In the genomic region with DNA sequence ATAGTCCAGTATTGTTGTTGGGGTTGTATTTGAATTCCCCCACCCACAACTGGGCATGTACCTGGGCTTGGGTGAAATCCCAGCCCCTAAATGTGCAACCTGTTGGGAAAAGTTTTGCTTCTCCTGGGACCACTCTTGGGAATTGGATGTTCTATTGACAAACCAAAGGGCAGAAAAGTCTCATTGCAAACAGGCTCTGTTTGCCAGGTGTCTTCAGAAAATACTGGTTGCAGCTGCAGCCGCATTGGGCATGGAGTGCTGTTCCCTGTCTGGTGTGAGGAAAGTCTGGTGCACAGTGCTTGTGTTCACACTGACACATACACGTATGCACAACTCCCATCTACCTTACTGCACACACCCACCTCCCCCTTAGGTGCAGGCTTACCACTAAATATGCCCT, we compare ENCODE assay signal across 16 cellular contexts. TPM values are rescaled to one million over a fixed set of nuclear protein-coding genes. Genes with fewer than 3 reads are reported as not detected.
"Had no signal": no experiment of that assay in that cellular context is flagged by ENCODE, and none has a peak within 500 bp of the region (broad histone marks: within the 10 kb centered on the region; RNA-seq: fewer than 3 reads in every experiment).

No MANE protein-coding gene starts in this region.

- H3K4me3 ChIP-seq: lung, mucosa of descending colon, testis had no signal

- H3K27ac Mint-ChIP-seq: activated naive CD4-positive, alpha-beta T cell treated with anti-CD3 and anti-CD28 coated beads for 36 hours; activated naive CD8-positive, alpha-beta T cell treated with anti-CD3 and anti-CD28 coated beads, Interleukin-2, amount 50 U/mL, for 24 hours; activated T-helper 2 cell treated with anti-CD3 and anti-CD28 coated beads, Interferon-gamma antibody, Interleukin-2, Interleukin-4, amounts not matched to agents 10 μg/mL and 5 μg/mL and 100 μg/mL, durations not matched to agents 14 hours and 24 hours and 36 hours; effector memory CD8-positive, alpha-beta T cell; naive thymus-derived CD4-positive, alpha-beta T cell; stimulated activated naive CD8-positive, alpha-beta T cell treated with anti-CD3 and anti-CD28 coated beads, Interleukin-15, amount 100 ng/mL, for 72 hours had no signal

- ATAC-seq: activated naive CD8-positive, alpha-beta T cell treated with anti-CD3 and anti-CD28 coated beads, Interleukin-2, amount 50 U/mL, for 24 hours; effector memory CD8-positive, alpha-beta T cell; left cardiac atrium; mucosa of descending colon; naive thymus-derived CD4-positive, alpha-beta T cell; stimulated activated naive CD8-positive, alpha-beta T cell treated with anti-CD3 and anti-CD28 coated beads, Interleukin-15, amount 100 ng/mL, for 72 hours had no signal

- H3K36me3 Mint-ChIP-seq: naive thymus-derived CD4-positive, alpha-beta T cell had no signal

- H3K4me3 Mint-ChIP-seq: activated naive CD4-positive, alpha-beta T cell treated with anti-CD3 and anti-CD28 coated beads for 36 hours; activated naive CD8-positive, alpha-beta T cell treated with anti-CD3 and anti-CD28 coated beads, Interleukin-2, amount 50 U/mL, for 24 hours; effector memory CD8-positive, alpha-beta T cell; naive thymus-derived CD4-positive, alpha-beta T cell; stimulated activated naive CD8-positive, alpha-beta T cell treated with anti-CD3 and anti-CD28 coated beads, Interleukin-15, amount 100 ng/mL, for 72 hours had no signal

- H3K4me1 ChIP-seq: testis had no signal

- H3K9me3 Mint-ChIP-seq: activated naive CD4-positive, alpha-beta T cell treated with anti-CD3 and anti-CD28 coated beads for 36 hours; activated naive CD8-positive, alpha-beta T cell treated with anti-CD3 and anti-CD28 coated beads, Interleukin-2, amount 50 U/mL, for 24 hours; activated T-helper 2 cell treated with anti-CD3 and anti-CD28 coated beads, Interferon-gamma antibody, Interleukin-2, Interleukin-4, amounts not matched to agents 10 μg/mL and 5 μg/mL and 100 μg/mL, durations not matched to agents 14 hours and 24 hours and 36 hours; effector memory CD8-positive, alpha-beta T cell; naive thymus-derived CD4-positive, alpha-beta T cell; stimulated activated naive CD8-positive, alpha-beta T cell treated with anti-CD3 and anti-CD28 coated beads, Interleukin-15, amount 100 ng/mL, for 72 hours had no signal

- H3K9me3 ChIP-seq: mucosa of descending colon, testis had no signal

- H3K27ac ChIP-seq: epithelial cell of prostate, testis had no signal

- H3K27me3 ChIP-seq: testis had no signal

- H3K4me1 Mint-ChIP-seq: activated naive CD8-positive, alpha-beta T cell treated with anti-CD3 and anti-CD28 coated beads, Interleukin-2, amount 50 U/mL, for 24 hours; naive thymus-derived CD4-positive, alpha-beta T cell; stimulated activated naive CD8-positive, alpha-beta T cell treated with anti-CD3 and anti-CD28 coated beads, Interleukin-15, amount 100 ng/mL, for 72 hours had no signal

- DNase-seq: activated CD4-positive, alpha-beta T cell treated with anti-CD3 and anti-CD28 coated beads for 1 hour; activated CD4-positive, alpha-beta T cell treated with anti-CD3 and anti-CD28 coated beads, Interleukin-2, amount 50 U/mL, for 4 hours; activated naive CD4-positive, alpha-beta T cell treated with anti-CD3 and anti-CD28 coated beads for 36 hours; activated naive CD8-positive, alpha-beta T cell treated with anti-CD3 and anti-CD28 coated beads, Interleukin-2, amount 50 U/mL, for 24 hours; dermis blood vessel endothelial cell; effector memory CD8-positive, alpha-beta T cell; foreskin melanocyte; left cardiac atrium; mucosa of descending colon; naive thymus-derived CD4-positive, alpha-beta T cell; stimulated activated naive CD8-positive, alpha-beta T cell treated with anti-CD3 and anti-CD28 coated beads, Interleukin-15, amount 100 ng/mL, for 72 hours; SW 1271; testis had no signal

RNA-seq across cellular contexts. Expression of a gene that starts 12.1 kb away (rescaled TPM):
- polyA plus RNA-seq: naive thymus-derived CD4-positive, alpha-beta T cell had no signal
